ENCODE assay signal across 22 cellular contexts in the genomic region with DNA sequence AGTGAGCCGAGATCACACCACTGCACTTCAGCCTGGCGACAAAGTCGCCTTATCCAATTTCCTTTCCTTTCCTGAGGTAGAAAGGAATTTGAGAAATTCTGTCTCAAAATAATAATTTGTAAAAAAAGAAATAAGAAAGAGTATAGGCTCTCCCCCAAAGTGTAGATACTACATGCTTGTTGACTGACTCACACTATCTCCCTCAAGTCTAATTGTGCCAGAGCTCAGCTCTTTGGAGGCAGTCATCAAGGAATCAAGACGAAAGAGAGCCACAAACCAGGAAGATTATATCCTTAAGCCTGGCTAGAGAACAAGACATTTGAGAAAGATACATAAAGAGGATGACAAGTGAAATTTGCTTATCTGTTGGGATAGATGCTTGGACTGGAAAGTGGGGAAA. TPM values are rescaled to one million over a fixed set of nuclear protein-coding genes. Genes with fewer than 3 reads are reported as not detected.
"Had no signal": no experiment of that assay in that cellular context is flagged by ENCODE, and none has a peak within 500 bp of the region (broad histone marks: within the 10 kb centered on the region; RNA-seq: fewer than 3 reads in every experiment).

No MANE protein-coding gene starts in this region.

- H3K4me3 Mint-ChIP-seq: activated CD4-positive, alpha-beta T cell treated with anti-CD3 and anti-CD28 coated beads, Interleukin-2, amount 10 ng/mL, durations not matched to agents 7 days and 5 days; activated CD8-positive, alpha-beta T cell treated with anti-CD3 and anti-CD28 coated beads, Interleukin-2, amount 10 ng/mL, durations not matched to agents 7 days and 5 days; endodermal cell; mesothelial cell of epicardium; nephron had no signal

- H3K9me3 Mint-ChIP-seq: activated CD4-positive, alpha-beta T cell treated with anti-CD3 and anti-CD28 coated beads, Interleukin-2, amount 10 ng/mL, durations not matched to agents 7 days and 5 days; endodermal cell; mesothelial cell of epicardium; nephron had no signal

- H3K36me3 Mint-ChIP-seq: mesothelial cell of epicardium had no signal

- H3K9me3 ChIP-seq: colonic mucosa, thyroid gland had no signal

- H3K27me3 ChIP-seq: colonic mucosa, thyroid gland had no signal

- ATAC-seq: activated CD8-positive, alpha-beta T cell treated with anti-CD3 and anti-CD28 coated beads, Interleukin-2, amount 10 ng/mL, durations not matched to agents 7 days and 5 days; left lobe of liver had no signal

- H3K4me3 ChIP-seq: colonic mucosa, lung, thyroid gland had no signal

- H3K27ac Mint-ChIP-seq: activated CD4-positive, alpha-beta T cell treated with anti-CD3 and anti-CD28 coated beads, Interleukin-2, amount 10 ng/mL, durations not matched to agents 7 days and 5 days; activated CD8-positive, alpha-beta T cell treated with anti-CD3 and anti-CD28 coated beads, Interleukin-2, amount 10 ng/mL, durations not matched to agents 7 days and 5 days; endodermal cell; mesothelial cell of epicardium; nephron had no signal

- H3K27ac ChIP-seq: colonic mucosa, epithelial cell of prostate, thyroid gland had no signal

- DNase-seq: activated CD4-positive, alpha-beta T cell treated with anti-CD3 and anti-CD28 coated beads, Interleukin-2, amount 10 ng/mL, durations not matched to agents 7 days and 5 days; activated CD8-positive, alpha-beta T cell treated with anti-CD3 and anti-CD28 coated beads, Interleukin-2, amount 10 ng/mL, durations not matched to agents 7 days and 5 days; activated effector memory CD4-positive, alpha-beta T cell treated with Interleukin-2 at 50 U/mL for 16 hours; activated naive CD4-positive, alpha-beta T cell treated with anti-CD3 and anti-CD28 coated beads, Interleukin-2, amount 50 U/mL, for 16 hours; activated T-cell treated with anti-CD3 and anti-CD28 coated beads, Interleukin-2, amount 50 U/mL, for 48 hours; caudate nucleus; colonic mucosa; endodermal cell; foreskin melanocyte; glutamatergic neuron; hippocampal formation; posterior cingulate gyrus; stimulated activated CD8-positive, alpha-beta memory T cell treated with anti-CD3 and anti-CD28 coated beads, Interleukin-4, amount 100 ng/mL, for 48 hours; stimulated activated naive CD4-positive, alpha-beta T cell treated with Interleukin-2 at 50 U/mL for 16 hours; T1000; thyroid gland had no signal

- H3K36me3 ChIP-seq: colonic mucosa, thyroid gland had no signal

RNA-seq across cellular contexts. Expression of a gene that starts 18.0 kb away (rescaled TPM):
- total RNA-seq: renal cortical epithelial cell had no signal
